ENCODE assay signal across 1 cellular context in the genomic region with DNA sequence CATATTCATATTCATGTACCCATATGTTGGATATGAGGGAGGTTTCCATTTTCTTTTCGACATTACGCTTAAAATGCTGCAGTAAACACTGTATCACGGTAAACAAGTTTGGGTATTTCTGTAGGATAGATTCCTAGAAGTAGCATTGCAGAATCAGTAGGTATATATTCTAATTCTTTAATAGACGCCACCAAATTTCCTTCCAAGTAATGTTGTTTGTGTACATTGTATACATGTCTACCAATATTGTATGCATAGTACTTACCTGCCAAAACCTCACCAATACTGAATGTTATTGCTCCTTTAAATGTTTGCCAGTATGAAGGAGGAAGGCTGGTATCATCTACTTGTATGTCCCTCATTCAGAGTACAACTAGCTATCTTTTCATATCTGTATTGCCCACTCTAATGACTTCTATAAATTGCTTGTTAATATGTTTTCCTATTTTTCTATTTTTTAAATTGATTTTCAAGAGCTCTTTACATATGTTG.
TF ChIP-seq lines count a peak whose summit lies in the region.

No MANE protein-coding gene starts in this region.

TF ChIP-seq in A549, 52 proteins besides CTCF, POLR2A, EP300 and RAD21 (continued from another document):
- TF ChIP-seq, protein P1, sequence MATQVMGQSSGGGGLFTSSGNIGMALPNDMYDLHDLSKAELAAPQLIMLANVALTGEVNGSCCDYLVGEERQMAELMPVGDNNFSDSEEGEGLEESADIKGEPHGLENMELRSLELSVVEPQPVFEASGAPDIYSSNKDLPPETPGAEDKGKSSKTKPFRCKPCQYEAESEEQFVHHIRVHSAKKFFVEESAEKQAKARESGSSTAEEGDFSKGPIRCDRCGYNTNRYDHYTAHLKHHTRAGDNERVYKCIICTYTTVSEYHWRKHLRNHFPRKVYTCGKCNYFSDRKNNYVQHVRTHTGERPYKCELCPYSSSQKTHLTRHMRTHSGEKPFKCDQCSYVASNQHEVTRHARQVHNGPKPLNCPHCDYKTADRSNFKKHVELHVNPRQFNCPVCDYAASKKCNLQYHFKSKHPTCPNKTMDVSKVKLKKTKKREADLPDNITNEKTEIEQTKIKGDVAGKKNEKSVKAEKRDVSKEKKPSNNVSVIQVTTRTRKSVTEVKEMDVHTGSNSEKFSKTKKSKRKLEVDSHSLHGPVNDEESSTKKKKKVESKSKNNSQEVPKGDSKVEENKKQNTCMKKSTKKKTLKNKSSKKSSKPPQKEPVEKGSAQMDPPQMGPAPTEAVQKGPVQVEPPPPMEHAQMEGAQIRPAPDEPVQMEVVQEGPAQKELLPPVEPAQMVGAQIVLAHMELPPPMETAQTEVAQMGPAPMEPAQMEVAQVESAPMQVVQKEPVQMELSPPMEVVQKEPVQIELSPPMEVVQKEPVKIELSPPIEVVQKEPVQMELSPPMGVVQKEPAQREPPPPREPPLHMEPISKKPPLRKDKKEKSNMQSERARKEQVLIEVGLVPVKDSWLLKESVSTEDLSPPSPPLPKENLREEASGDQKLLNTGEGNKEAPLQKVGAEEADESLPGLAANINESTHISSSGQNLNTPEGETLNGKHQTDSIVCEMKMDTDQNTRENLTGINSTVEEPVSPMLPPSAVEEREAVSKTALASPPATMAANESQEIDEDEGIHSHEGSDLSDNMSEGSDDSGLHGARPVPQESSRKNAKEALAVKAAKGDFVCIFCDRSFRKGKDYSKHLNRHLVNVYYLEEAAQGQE (IDR thresholded peaks at IDR 0.05), result no peak
- TF ChIP-seq, protein P2, sequence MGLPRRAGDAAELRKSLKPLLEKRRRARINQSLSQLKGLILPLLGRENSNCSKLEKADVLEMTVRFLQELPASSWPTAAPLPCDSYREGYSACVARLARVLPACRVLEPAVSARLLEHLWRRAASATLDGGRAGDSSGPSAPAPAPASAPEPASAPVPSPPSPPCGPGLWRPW (IDR thresholded peaks at IDR 0.05), result no peak
- TF ChIP-seq SMC3 (IDR thresholded peaks at IDR 0.05), result no peak
- TF ChIP-seq NFE2L2 (conservative IDR thresholded peaks at IDR 0.05; ENCODE audit: low read length), result no peak
